In the genomic region with DNA sequence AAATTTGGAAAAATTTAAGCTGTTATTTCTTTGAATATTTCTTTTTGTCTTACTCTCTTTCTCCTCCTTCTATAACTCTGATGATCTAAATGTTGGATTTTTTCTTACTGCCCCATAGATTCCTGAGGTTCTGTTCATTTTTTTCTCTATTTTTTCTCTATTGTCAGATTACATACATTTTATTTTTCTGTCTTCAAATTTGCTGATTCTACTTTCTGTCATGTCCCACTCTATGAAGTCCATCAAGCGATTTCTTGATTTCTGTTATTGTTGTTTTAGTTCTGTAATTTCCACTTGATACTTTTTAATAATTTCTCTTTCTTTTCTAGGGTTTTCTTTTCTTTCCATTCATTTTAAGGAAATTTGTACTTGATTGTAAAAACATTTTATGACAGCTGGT, we compare ENCODE assay signal across 25 cellular contexts.
"Had no signal": no experiment of that assay in that cellular context is flagged by ENCODE, and none has a peak within 500 bp of the region (broad histone marks: within the 10 kb centered on the region; RNA-seq: fewer than 3 reads in every experiment).

No MANE protein-coding gene starts in this region.

- H3K36me3 ChIP-seq: neural progenitor cell, right lobe of liver, sigmoid colon, spleen, thoracic aorta, thyroid gland, tibial nerve, upper lobe of left lung, vagina had no signal

- H3K9ac ChIP-seq: neural progenitor cell, parathyroid adenoma had no signal

- H3K27ac ChIP-seq: neural progenitor cell, parathyroid adenoma, psoas muscle, right lobe of liver, sigmoid colon, spleen, thoracic aorta, thyroid gland, tibial nerve, upper lobe of left lung, vagina had no signal

- H3K4me3 ChIP-seq: neural progenitor cell, psoas muscle, right lobe of liver, sigmoid colon, spleen, thoracic aorta, thyroid gland, tibial nerve, upper lobe of left lung, vagina had no signal

- DNase-seq: naive thymus-derived CD4-positive, alpha-beta T cell; natural killer cell; occipital lobe; psoas muscle; right cardiac atrium; right lobe of liver; sigmoid colon; small intestine; spleen; stimulated activated CD4-positive, alpha-beta T cell treated with anti-CD3 and anti-CD28 coated beads, Interleukin-12 subunit alpha, Interleukin-12 subunit beta, amount 100 ng/mL, for 4 hours; stimulated activated CD4-positive, alpha-beta T cell treated with anti-CD3 and anti-CD28 coated beads, Interleukin-1b, Interleukin-23, amount 100 ng/mL, for 48 hours; stimulated activated CD4-positive, alpha-beta T cell treated with anti-CD3 and anti-CD28 coated beads, Interleukin-4, amount 100 ng/mL, for 1 hour; stimulated activated CD4-positive, alpha-beta T cell treated with anti-CD3 and anti-CD28 coated beads, Interleukin-4, amount 100 ng/mL, for 4 hours; stimulated activated CD8-positive, alpha-beta memory T cell treated with anti-CD3 and anti-CD28 coated beads, Interleukin-4, amount 100 ng/mL, for 48 hours; stimulated activated naive CD4-positive, alpha-beta T cell; stimulated activated naive CD8-positive, alpha-beta T cell treated with anti-CD3 and anti-CD28 coated beads, Interleukin-15, amount 100 ng/mL, for 72 hours; stimulated activated naive CD8-positive, alpha-beta T cell treated with anti-CD3 and anti-CD28 coated beads, Interleukin-15, Interleukin-2, amounts not matched to agents 100 U/mL and 50 U/mL, for 24 hours; thyroid gland; trophoblast cell; upper lobe of left lung had no signal

- H3K9me3 ChIP-seq: psoas muscle, right lobe of liver, sigmoid colon, spleen, thoracic aorta, thyroid gland, upper lobe of left lung, vagina had no signal

- H2AFZ ChIP-seq: parathyroid adenoma had no signal

- H3K27me3 ChIP-seq: neural progenitor cell, right lobe of liver, sigmoid colon, spleen, thyroid gland, tibial nerve, upper lobe of left lung, vagina had no signal

- H3K79me2 ChIP-seq: parathyroid adenoma had no signal

- H3K4me1 ChIP-seq: parathyroid adenoma, psoas muscle, sigmoid colon, spleen, thyroid gland, tibial nerve, upper lobe of left lung, vagina had no signal
